In the genomic region with DNA sequence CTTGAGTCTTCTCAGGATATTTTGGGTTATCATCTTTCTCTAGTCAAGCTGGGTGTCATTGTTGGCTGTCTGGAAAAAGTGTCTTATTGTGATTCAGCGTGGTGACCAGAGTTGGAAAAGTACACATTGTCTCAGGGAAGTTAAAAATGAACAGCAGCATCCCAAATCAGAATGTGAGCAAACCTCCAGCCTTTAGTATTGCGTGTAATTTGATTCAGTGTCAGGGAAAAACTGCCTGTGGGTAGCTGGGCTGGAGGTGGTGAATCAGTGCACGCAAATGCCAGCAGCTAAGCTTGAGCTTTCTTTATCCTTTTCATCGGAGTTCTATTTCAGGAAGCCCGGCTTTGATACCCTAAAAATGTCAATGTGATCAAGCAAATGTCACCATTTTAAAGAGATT, we compare ENCODE assay signal across 10 cellular contexts. TPM values are rescaled to one million over a fixed set of nuclear protein-coding genes. Genes with fewer than 3 reads are reported as not detected.
A peak's percentile ranks its signal among the peaks of the same experiment; 100 is the strongest.
DNase-seq lines count a peak whose midpoint lies in the region; ATAC-seq and TF ChIP-seq lines count a peak whose summit lies in the region.
"Had no signal": no experiment of that assay in that cellular context is flagged by ENCODE, and none has a peak within 500 bp of the region (broad histone marks: within the 10 kb centered on the region; RNA-seq: fewer than 3 reads in every experiment).

No MANE protein-coding gene starts in this region.

- peaks cover under 1% of the 10 kb centered on the region; the same call in 1 of the 2 replicates for H3K36me3 ChIP-seq in GM23248 (ENCODE audit: low read depth)
- no peaks in the 10 kb centered on the region for H3K36me3 ChIP-seq in parathyroid adenoma (ENCODE audit: control insufficient read depth, insufficient read depth, low read length)

- H3K27me3 Mint-ChIP-seq in glutamatergic neuron (ENCODE audit: unreplicated experiment) = peaks cover 2% of the 10 kb centered on the region

- TF ChIP-seq CTCF in VCaP (conservative IDR thresholded peaks at IDR 0.05) (no peak), glutamatergic neuron (IDR thresholded peaks at IDR 0.05; ENCODE audit: partially characterized antibody, unreplicated experiment) (no peak), parathyroid adenoma (IDR thresholded peaks at IDR 0.05) (no peak)

- WGBS in GM23248 (ENCODE audit: low coverage in 1 of 2, low lambda C conversion rate in 2 of 2, missing lambda C conversion rate in 2 of 2), 2 experiments = 11 to 21% methylated on average over 5 of the region's 5 CpGs

- H4K20me1 ChIP-seq in GM23248 (ENCODE audit: insufficient read depth) = no peaks in the 10 kb centered on the region

- peak overlapping the region; percentile 75 for H3K27ac Mint-ChIP-seq in glutamatergic neuron (ENCODE audit: unreplicated experiment)

- no peaks in the 10 kb centered on the region for H3K36me3 Mint-ChIP-seq in glutamatergic neuron (ENCODE audit: unreplicated experiment)

- H3K4me3 ChIP-seq in GM23248 = peak overlapping the region; percentile 63
- H3K4me3 ChIP-seq in parathyroid adenoma (ENCODE audit: low read depth, low read length) = no peak overlapping the region
- H3K4me3 ChIP-seq: coronary artery had no signal

- no peaks in the 10 kb centered on the region for H3K9me2 ChIP-seq in GM23248 (ENCODE audit: insufficient read depth)

- peak; percentile 83 for DNase-seq in GM23248
- DNase-seq in glutamatergic neuron = no peak
- no peak for DNase-seq in stimulated activated CD4-positive, alpha-beta T cell treated with anti-CD3 and anti-CD28 coated beads, Interleukin-12 subunit alpha, Interleukin-12 subunit beta, amount 100 ng/mL, for 4 hours
- DNase-seq in posterior vena cava (ENCODE audit: low spot score) = no peak
- DNase-seq: T-helper 2 cell had no signal

- H3K4me1 Mint-ChIP-seq in glutamatergic neuron (ENCODE audit: low read depth, unreplicated experiment) = peaks cover 23% of the 10 kb centered on the region

- intact Hi-C loops in posterior vena cava (cut with DNase I) = no loop called here

- H3K9me3 ChIP-seq in GM23248 (ENCODE audit: low read depth) (no peaks in the 10 kb centered on the region), parathyroid adenoma (ENCODE audit: control insufficient read depth, low read length) (no peaks in the 10 kb centered on the region)

- H3F3A ChIP-seq in GM23248 (ENCODE audit: insufficient read depth) = peaks cover 27% of the 10 kb centered on the region

- H2AFZ ChIP-seq in GM23248 = peak overlapping the region; percentile 57
- no peak overlapping the region for H2AFZ ChIP-seq in parathyroid adenoma

- in situ Hi-C loops in GM23248 (cut with MboI) = no loop called here

- peaks cover 3% of the 10 kb centered on the region for H3K9me3 Mint-ChIP-seq in glutamatergic neuron (ENCODE audit: unreplicated experiment)

- peak overlapping the region; percentile 72 for H3K27ac ChIP-seq in GM23248
- H3K27ac ChIP-seq in VCaP = peak overlapping the region; percentile 82
- H3K27ac ChIP-seq in parathyroid adenoma = peak overlapping the region; percentile 88
- H3K27ac ChIP-seq: coronary artery had no signal

- peaks cover 14% of the 10 kb centered on the region for H3K4me1 ChIP-seq in GM23248 (ENCODE audit: insufficient read depth)
- peaks cover 12% of the 10 kb centered on the region for H3K4me1 ChIP-seq in parathyroid adenoma

- H3K4me3 Mint-ChIP-seq in glutamatergic neuron (ENCODE audit: unreplicated experiment) = peak overlapping the region; percentile 44

- peak overlapping the region; percentile 78 for H3K4me2 ChIP-seq in GM23248 (ENCODE audit: unreplicated experiment)
- peak overlapping the region; percentile 26 for H3K4me2 ChIP-seq in parathyroid adenoma (ENCODE audit: low read length)

- H3K79me2 ChIP-seq in GM23248 (ENCODE audit: insufficient read depth) (no peaks in the 10 kb centered on the region), parathyroid adenoma (no peaks in the 10 kb centered on the region)

- H3K27me3 ChIP-seq in GM23248 (replicated peaks; ENCODE audit: insufficient read depth) (no peaks in the 10 kb centered on the region), parathyroid adenoma (ENCODE audit: control insufficient read depth, insufficient read depth, low read length) (no peaks in the 10 kb centered on the region)

- no peak for ATAC-seq in GM18858 (IDR thresholded peaks at IDR 0.05; ENCODE audit: unreplicated experiment)
- ATAC-seq in HG03565 (IDR thresholded peaks at IDR 0.05; ENCODE audit: unreplicated experiment) = no peak

- H3K9ac ChIP-seq in GM23248 (peak overlapping the region; percentile 68), parathyroid adenoma (peak overlapping the region; percentile 15)

RNA-seq across cellular contexts. Expression of gene C5orf47, which starts 25.9 kb away (rescaled TPM):
- total RNA-seq in GM23248 (2014; rRNA removed; shearing (Covaris generic)) = not detected in 2 replicates
- polyA plus RNA-seq in GM23248 (2016; fragmentation: Nextera tagmentation; extraction: Ambion mirVana) = not detected in 2 replicates
- total RNA-seq in glutamatergic neuron (ENCODE audit: unreplicated experiment) (not detected), posterior vena cava (under 1 TPM in 1 of 2 donors, not detected in 1; 0.33 TPM)
